Comparison of ENCODE assay signal across 27 cellular contexts in the genomic region with DNA sequence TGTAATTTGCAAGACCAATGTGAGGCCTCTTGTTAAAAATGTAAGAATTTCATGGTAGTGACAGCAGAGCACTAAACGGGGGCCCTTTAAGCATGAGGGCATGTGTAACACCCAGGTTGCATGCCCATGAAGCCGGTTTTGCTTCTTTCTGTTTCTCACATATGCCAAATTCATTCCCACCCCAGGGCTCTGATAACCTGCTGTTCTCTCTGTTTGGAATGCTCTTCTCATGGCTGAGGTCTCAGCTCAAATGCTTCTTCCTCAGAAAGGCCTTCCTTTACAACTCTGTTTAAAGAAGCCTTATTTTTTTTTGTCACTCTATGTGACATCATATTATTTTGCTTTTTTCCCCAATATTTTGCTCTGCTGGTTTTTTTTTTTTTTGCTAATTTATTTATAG.
"Had no signal": no experiment of that assay in that cellular context is flagged by ENCODE, and none has a peak within 500 bp of the region (broad histone marks: within the 10 kb centered on the region; RNA-seq: fewer than 3 reads in every experiment).

No MANE protein-coding gene starts in this region.

- H3K4me1 Mint-ChIP-seq: naive thymus-derived CD4-positive, alpha-beta T cell; stimulated activated effector memory CD8-positive, alpha-beta T cell treated with anti-CD3 and anti-CD28 coated beads, Interleukin-12 subunit alpha, Interleukin-12 subunit beta, amount 100 ng/mL, for 72 hours had no signal

- DNase-seq: hypothalamus; islet precursor cell; left ventricle myocardium inferior; midbrain; mucosa of descending colon; naive thymus-derived CD4-positive, alpha-beta T cell; nucleus accumbens; pancreas; posterior cingulate gyrus; retina; right cardiac atrium; stimulated activated CD4-positive, alpha-beta T cell treated with anti-CD3 and anti-CD28 coated beads, Interleukin-12 subunit alpha, Interleukin-12 subunit beta, amount 100 ng/mL, for 4 hours; stimulated activated CD4-positive, alpha-beta T cell treated with anti-CD3 and anti-CD28 coated beads, Interleukin-15, amount 100 ng/mL, for 24 hours; stimulated activated CD4-positive, alpha-beta T cell treated with anti-CD3 and anti-CD28 coated beads, Interleukin-2, amount 100 ng/mL, for 24 hours; stimulated activated CD4-positive, alpha-beta T cell treated with anti-CD3 and anti-CD28 coated beads, Interleukin-4, amount 100 ng/mL, for 24 hours; stimulated activated naive CD4-positive, alpha-beta T cell; uterus had no signal

- ATAC-seq: mucosa of descending colon; naive thymus-derived CD4-positive, alpha-beta T cell; natural killer cell treated with Interleukin-12 subunit alpha and Interleukin-12 subunit beta and Interleukin-15 and Interleukin-18, amount 100 ng/mL, for 72 hours; pancreas; right cardiac atrium; sciatic nerve; stimulated activated effector memory CD8-positive, alpha-beta T cell treated with anti-CD3 and anti-CD28 coated beads, Interleukin-12 subunit alpha, Interleukin-12 subunit beta, amount 100 ng/mL, for 72 hours had no signal

- H3K27ac ChIP-seq: left ventricle myocardium inferior, pancreas, prostate gland, skin epidermis, suprapubic skin, tibial nerve, uterus had no signal

- H3K4me3 ChIP-seq: left ventricle myocardium inferior, lung, mucosa of descending colon, pancreas, prostate gland, skin epidermis, suprapubic skin, tibial nerve, uterus had no signal

- H3K9me3 Mint-ChIP-seq: naive thymus-derived CD4-positive, alpha-beta T cell; stimulated activated effector memory CD8-positive, alpha-beta T cell treated with anti-CD3 and anti-CD28 coated beads, Interleukin-12 subunit alpha, Interleukin-12 subunit beta, amount 100 ng/mL, for 72 hours; stimulated activated naive CD8-positive, alpha-beta T cell treated with anti-CD3 and anti-CD28 coated beads, Interleukin-15, Interleukin-2, amounts not matched to agents 100 ng/mL and 50 ng/mL, for 24 hours; type B pancreatic cell had no signal

- H3K27me3 Mint-ChIP-seq: naive thymus-derived CD4-positive, alpha-beta T cell; natural killer cell treated with Interleukin-12 subunit alpha and Interleukin-12 subunit beta and Interleukin-15 and Interleukin-18, amount 100 ng/mL, for 72 hours; stimulated activated naive CD8-positive, alpha-beta T cell treated with anti-CD3 and anti-CD28 coated beads, Interleukin-15, Interleukin-2, amounts not matched to agents 100 ng/mL and 50 ng/mL, for 24 hours had no signal

- H3K4me1 ChIP-seq: left ventricle myocardium inferior, pancreas, prostate gland, suprapubic skin, tibial nerve, uterus had no signal

- H3K27me3 ChIP-seq: pancreas, suprapubic skin, tibial nerve, uterus had no signal

- H3K9me3 ChIP-seq: left ventricle myocardium inferior, mucosa of descending colon, pancreas, prostate gland, suprapubic skin, tibial nerve, uterus had no signal

- H3K4me3 Mint-ChIP-seq: naive thymus-derived CD4-positive, alpha-beta T cell; natural killer cell treated with Interleukin-12 subunit alpha and Interleukin-12 subunit beta and Interleukin-15 and Interleukin-18, amount 100 ng/mL, for 72 hours; stimulated activated effector memory CD8-positive, alpha-beta T cell treated with anti-CD3 and anti-CD28 coated beads, Interleukin-12 subunit alpha, Interleukin-12 subunit beta, amount 100 ng/mL, for 72 hours; stimulated activated naive CD8-positive, alpha-beta T cell treated with anti-CD3 and anti-CD28 coated beads, Interleukin-15, Interleukin-2, amounts not matched to agents 100 ng/mL and 50 ng/mL, for 24 hours; type B pancreatic cell had no signal

- H3K27ac Mint-ChIP-seq: naive thymus-derived CD4-positive, alpha-beta T cell; natural killer cell treated with Interleukin-12 subunit alpha and Interleukin-12 subunit beta and Interleukin-15 and Interleukin-18, amount 100 ng/mL, for 72 hours; stimulated activated effector memory CD8-positive, alpha-beta T cell treated with anti-CD3 and anti-CD28 coated beads, Interleukin-12 subunit alpha, Interleukin-12 subunit beta, amount 100 ng/mL, for 72 hours; stimulated activated naive CD8-positive, alpha-beta T cell treated with anti-CD3 and anti-CD28 coated beads, Interleukin-15, Interleukin-2, amounts not matched to agents 100 ng/mL and 50 ng/mL, for 24 hours; type B pancreatic cell had no signal

- H3K36me3 Mint-ChIP-seq: naive thymus-derived CD4-positive, alpha-beta T cell; natural killer cell treated with Interleukin-12 subunit alpha and Interleukin-12 subunit beta and Interleukin-15 and Interleukin-18, amount 100 ng/mL, for 72 hours; stimulated activated effector memory CD8-positive, alpha-beta T cell treated with anti-CD3 and anti-CD28 coated beads, Interleukin-12 subunit alpha, Interleukin-12 subunit beta, amount 100 ng/mL, for 72 hours; type B pancreatic cell had no signal

- H3K36me3 ChIP-seq: left ventricle myocardium inferior, pancreas, prostate gland, suprapubic skin, tibial nerve, uterus had no signal
